Comparison of ENCODE assay signal across 13 cellular contexts in the genomic region with DNA sequence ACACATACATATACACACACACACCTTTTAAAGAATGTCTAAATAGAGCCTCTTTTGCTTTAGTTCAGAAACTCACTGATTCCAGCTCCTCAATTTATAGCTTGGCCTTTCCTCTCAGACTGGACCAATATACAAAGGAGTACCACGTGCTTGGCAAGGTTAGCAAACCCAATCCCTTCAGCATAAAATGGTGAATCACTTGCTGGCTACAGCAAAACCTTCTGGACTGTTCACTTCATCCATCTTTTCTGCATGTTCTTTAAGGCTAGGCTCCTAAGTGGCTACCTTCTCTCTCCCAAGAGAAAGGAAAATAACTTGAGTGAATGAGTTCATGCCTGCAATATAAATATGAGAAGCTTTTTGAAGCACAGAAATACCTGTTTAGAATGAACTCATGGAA.
DNase-seq lines count a peak whose midpoint lies in the region; ATAC-seq and TF ChIP-seq lines count a peak whose summit lies in the region.
"Had no signal": no experiment of that assay in that cellular context is flagged by ENCODE, and none has a peak within 500 bp of the region (broad histone marks: within the 10 kb centered on the region; RNA-seq: fewer than 3 reads in every experiment).

No MANE protein-coding gene starts in this region.

- H3K4ac ChIP-seq in IMR-90 (ENCODE audit: low read depth, low read length), result peak overlapping the region; percentile 9; the same call in 1 of the 2 replicates

- H3K4me3 Mint-ChIP-seq in chondrocyte (ENCODE audit: unreplicated experiment), result no peak overlapping the region
- H3K4me3 Mint-ChIP-seq in naive thymus-derived CD8-positive, alpha-beta T cell, result no peak overlapping the region

- H3K56ac ChIP-seq in IMR-90 (ENCODE audit: extremely low read depth, insufficient read depth, low read length), result no peak overlapping the region

- H2AFZ ChIP-seq in IMR-90 (replicated peaks; ENCODE audit: low read length, poor library complexity), result no peak overlapping the region

- H3K79me1 ChIP-seq in IMR-90 (ENCODE audit: low read depth in 1 of 2, low read length in 2 of 2), result peaks cover 27 to 63% of the 10 kb centered on the region in 2 experiments

- no peak overlapping the region for H3K9ac ChIP-seq in IMR-90 (ENCODE audit: low read depth, low read length)
- H3K9ac ChIP-seq: BLaER1 treated with 17β-estradiol and CSF1 and Interleukin-3, amounts not matched to agents 10 nM and 100 nM had no signal

- peaks cover 44% of the 10 kb centered on the region for H3K4me1 Mint-ChIP-seq in chondrocyte (ENCODE audit: low read depth)
- H3K4me1 Mint-ChIP-seq in naive thymus-derived CD8-positive, alpha-beta T cell, result peaks cover 0 to 4% (median 0%) of the 10 kb centered on the region in 4 donors

- peak overlapping the region; percentile 9 for H3K27ac Mint-ChIP-seq in chondrocyte (ENCODE audit: unreplicated experiment)
- no peak overlapping the region for H3K27ac Mint-ChIP-seq in naive thymus-derived CD8-positive, alpha-beta T cell

- peak overlapping the region; percentile 21; the same call in 1 of the 2 replicates for H3K23ac ChIP-seq in IMR-90 (ENCODE audit: low read depth, low read length)

- H3K27ac ChIP-seq in IMR-90 (ENCODE audit: insufficient read depth, low read length), result no peak overlapping the region
- peak overlapping the region in 1 of 2 donors; percentile 49 for H3K27ac ChIP-seq in left lung
- H3K27ac ChIP-seq: BLaER1 treated with 17β-estradiol and CSF1 and Interleukin-3, amounts not matched to agents 10 nM and 100 nM had no signal

- POLR2A ChIA-PET in IMR-90 (lab: Charles Lee; ENCODE audit: unreplicated experiment), result no interaction called here
- POLR2A ChIA-PET in naive thymus-derived CD8-positive, alpha-beta T cell (lab: Charles Lee), result no interaction called here

- peaks cover 6% of the 10 kb centered on the region for H3K9me1 ChIP-seq in IMR-90 (ENCODE audit: insufficient read depth, low read length)

- H2BK15ac ChIP-seq in IMR-90 (ENCODE audit: low read depth, low read length), result no peak overlapping the region; the same call in 2 of the 3 replicates

- intact Hi-C loops in IMR-90 (cut with micrococcal nuclease), result no loop called here
- intact Hi-C loops in left lung (cut with DNase I), result no loop called here

- peak overlapping the region; percentile 73 for H3K14ac ChIP-seq in IMR-90 (replicated peaks; ENCODE audit: low read depth, low read length)

- H3K18ac ChIP-seq in IMR-90 (ENCODE audit: low read depth, low read length), result peak overlapping the region; percentile 0; the same call in 1 of the 2 replicates

- H4K5ac ChIP-seq in IMR-90 (ENCODE audit: low read depth, low read length), result peak overlapping the region; percentile 31; the same call in 1 of the 2 replicates

- H4K20me1 ChIP-seq in IMR-90 (ENCODE audit: insufficient read depth, low read length), result peaks cover 27% of the 10 kb centered on the region; the same call in 1 of the 2 replicates
- H4K20me1 ChIP-seq: BLaER1 treated with 17β-estradiol and CSF1 and Interleukin-3, amounts not matched to agents 10 nM and 100 nM had no signal

- dilution Hi-C loops in IMR-90 (cut with HindIII; ENCODE audit: low sequenced_read_pairs, unreplicated experiment), result no loop called here

- H2AK5ac ChIP-seq in IMR-90 (ENCODE audit: low read depth, low read length), result peak overlapping the region; percentile 5; the same call in 1 of the 2 replicates

- H3K36me3 ChIP-seq in IMR-90 (ENCODE audit: control insufficient read depth, insufficient read depth, low read length), result peaks cover 23% of the 10 kb centered on the region
- no peaks in the 10 kb centered on the region for H3K36me3 ChIP-seq in left lung
- H3K36me3 ChIP-seq: BLaER1 treated with 17β-estradiol and CSF1 and Interleukin-3, amounts not matched to agents 10 nM and 100 nM had no signal

- no peak overlapping the region for H4K91ac ChIP-seq in IMR-90 (ENCODE audit: insufficient read depth, low read depth, low read length)

- H3K9me3 ChIP-seq in IMR-90 (ENCODE audit: control insufficient read depth, insufficient read depth, low read length), result peaks cover 3% of the 10 kb centered on the region; the same call in 1 of the 2 replicates
- peaks cover 0 to 3% of the 10 kb centered on the region in 2 donors for H3K9me3 ChIP-seq in left lung

- no peak overlapping the region for H3K4me2 ChIP-seq in IMR-90 (ENCODE audit: low read depth, low read length)
- H3K4me2 ChIP-seq: BLaER1 treated with 17β-estradiol and CSF1 and Interleukin-3, amounts not matched to agents 10 nM and 100 nM had no signal

- no peak for TF ChIP-seq RAD21 in IMR-90 (IDR thresholded peaks at IDR 0.05; ENCODE audit: low read length)

- no peaks in the 10 kb centered on the region for H3K9me3 Mint-ChIP-seq in chondrocyte (ENCODE audit: low read depth)
- H3K9me3 Mint-ChIP-seq in naive thymus-derived CD8-positive, alpha-beta T cell, result peaks cover 0 to 7% (median 0%) of the 10 kb centered on the region in 9 donors

- H4K8ac ChIP-seq in IMR-90 (ENCODE audit: low read depth in 2 of 2, low read length in 2 of 2), result 0 out of 4 replicates have a peak overlapping the region, but pooled peaks of 1 of the 2 experiments have one; percentile 26

- TF ChIP-seq CTCF in IMR-90 (conservative IDR thresholded peaks at IDR 0.05; ENCODE audit: low read depth, low read length), result no peak
- no peak for TF ChIP-seq CTCF in chondrocyte (IDR thresholded peaks at IDR 0.05)
- no peak for TF ChIP-seq CTCF in left lung (IDR thresholded peaks at IDR 0.05)

- H2BK20ac ChIP-seq in IMR-90 (ENCODE audit: low read depth, low read length), result no peak overlapping the region

- in situ Hi-C loops in IMR-90 (cut with MboI; ENCODE audit: low sequenced_read_pairs), result no loop called here

- no peak for TF ChIP-seq POLR2A in IMR-90 (IDR thresholded peaks at IDR 0.05; ENCODE audit: low read depth, low read length)

- H2BK120ac ChIP-seq in IMR-90 (ENCODE audit: low read depth, low read length), result peak overlapping the region; percentile 33; the same call in 1 of the 2 replicates

- H3K4me1 ChIP-seq in IMR-90 (ENCODE audit: control insufficient read depth, insufficient read depth, low read length) (peaks cover 10% of the 10 kb centered on the region; the same call in 1 of the 2 replicates), left lung (no peaks in the 10 kb centered on the region)

- DNase-seq in IMR-90 (peak; percentile 61), chondrocyte (ENCODE audit: low spot score) (no peak), left lung (no peak), MV-4-11 (lab: John Stamatoyannopoulos, UW) (no peak), HuH-7.5 (ENCODE audit: low spot score) (no peak)
- DNase-seq in naive thymus-derived CD8-positive, alpha-beta T cell, result no peak
- DNase-seq: EL, NCI-H1436 treated with DMSO at 0.1 percent for 48 hours, NCI-H2081 treated with DMSO at 0.1 percent for 48 hours, NCI-H524, RPMI8226 had no signal

- BruUV-seq in IMR-90 (replicated peaks; lab: Mats Ljungman, UMichigan), result no TSS peak

- H3K27me3 Mint-ChIP-seq in chondrocyte (ENCODE audit: low read depth), result no peaks in the 10 kb centered on the region
- no peaks in the 10 kb centered on the region for H3K27me3 Mint-ChIP-seq in naive thymus-derived CD8-positive, alpha-beta T cell

- CTCF ChIA-PET in IMR-90 (lab: Yijun Ruan, JAX), result no interaction called here

- no peaks in the 10 kb centered on the region for H3K36me3 Mint-ChIP-seq in chondrocyte (ENCODE audit: low read depth)
- no peaks in the 10 kb centered on the region for H3K36me3 Mint-ChIP-seq in naive thymus-derived CD8-positive, alpha-beta T cell

- ATAC-seq in IMR-90 (ENCODE audit: low read depth) (peak; percentile 19; the same call in 1 of the 2 replicates), left lung (peak; percentile 65), GM19395 (IDR thresholded peaks at IDR 0.05; ENCODE audit: unreplicated experiment) (no peak)
- no peak for ATAC-seq in naive thymus-derived CD8-positive, alpha-beta T cell

- H2BK5ac ChIP-seq in IMR-90 (ENCODE audit: low read depth, low read length, poor library complexity, severe bottlenecking), result peak overlapping the region; percentile 77

- WGBS in IMR-90 (ENCODE audit: extremely low coverage in 2 of 2, insufficient read length in 1 of 2), 2 experiments, result no CpG with 5 or more reads among the region's 1 CpG

- no peak overlapping the region for H2AK9ac ChIP-seq in IMR-90 (replicated peaks; ENCODE audit: low read depth, low read length, poor library complexity)

- H3K4me3 ChIP-seq in IMR-90 (ENCODE audit: insufficient read depth, low read depth, low read length), result no peak overlapping the region
- H3K4me3 ChIP-seq in left lung, result no peak overlapping the region
- H3K4me3 ChIP-seq: BLaER1 treated with 17β-estradiol and CSF1 and Interleukin-3, amounts not matched to agents 10 nM and 100 nM had no signal

- no peaks in the 10 kb centered on the region for H3K27me3 ChIP-seq in IMR-90 (ENCODE audit: control insufficient read depth, insufficient read depth, low read length)
- H3K27me3 ChIP-seq in left lung, result no peaks in the 10 kb centered on the region

TF ChIP-seq in IMR-90, 13 proteins besides CTCF, POLR2A, EP300 and RAD21 (continues in another document):
- TF ChIP-seq FOS (IDR thresholded peaks at IDR 0.05; ENCODE audit: low read depth, low read length) (no peak), MXI1 (IDR thresholded peaks at IDR 0.05; ENCODE audit: borderline replicate concordance, low read depth, low read length) (no peak), BHLHE40 (IDR thresholded peaks at IDR 0.05; ENCODE audit: low read depth, low read length) (no peak), USF2 (IDR thresholded peaks at IDR 0.05; ENCODE audit: low read depth, low read length) (no peak), SMC3 (IDR thresholded peaks at IDR 0.05; ENCODE audit: low read depth, low read length) (no peak), CHD1 (IDR thresholded peaks at IDR 0.05; ENCODE audit: low read depth, low read length) (no peak), RCOR1 (IDR thresholded peaks at IDR 0.05; ENCODE audit: insufficient replicate concordance, low read length) (no peak), RFX5 (IDR thresholded peaks at IDR 0.05; ENCODE audit: low read depth, low read length) (no peak), NFE2L2 (IDR thresholded peaks at IDR 0.05; ENCODE audit: low read depth, low read length) (no peak), MAFK (IDR thresholded peaks at IDR 0.05; ENCODE audit: low read depth, low read length) (no peak)

Comparison
In these comparisons a context has a peak if more than half of its experiments do, and no peak if none do; other contexts are left out.
1. ATAC-seq: peak in IMR-90 (single experiment) and left lung (single experiment); none in naive thymus-derived CD8-positive, alpha-beta T cell (0 of 2) and GM19395 (single experiment).